In genomic region chr9:95808001-95808400, GRCh38 we compare ENCODE assay signal across 15 cellular contexts.
A peak's percentile ranks its signal among the peaks of the same experiment; 100 is the strongest.
DNase-seq lines count a peak whose midpoint lies in the region; ATAC-seq and TF ChIP-seq lines count a peak whose summit lies in the region.
"Had no signal": no experiment of that assay in that cellular context is flagged by ENCODE, and none has a peak within 500 bp of the region (broad histone marks: within the 10 kb centered on the region; RNA-seq: fewer than 3 reads in every experiment).

No MANE protein-coding gene starts in this region.

- no peak for DNase-seq in left ventricle myocardium superior
- DNase-seq in Right ventricle myocardium inferior (ENCODE audit: missing footprints): no peak
- DNase-seq in SK-MEL-5 (ENCODE audit: low read depth, low spot score): peak; percentile 56
- peak; percentile 53 for DNase-seq in fibroblast of the aortic adventitia (ENCODE audit: low read depth)
- no peak for DNase-seq in MV-4-11 (lab: John Stamatoyannopoulos, UW)
- DNase-seq in SW480 (ENCODE audit: low spot score): no peak
- no peak for DNase-seq in GOT3 (lab: John Stamatoyannopoulos, UW)
- no peak for DNase-seq in stimulated activated CD4-positive, alpha-beta T cell treated with anti-CD3 and anti-CD28 coated beads, Interleukin-4, amount 100 ng/mL, for 4 hours
- DNase-seq: activated CD8-positive, alpha-beta T cell treated with anti-CD3 and anti-CD28 coated beads for 36 hours; activated gamma-delta T cell; central memory CD4-positive, alpha-beta T cell; DMS 273 treated with DMSO at 0.1 percent for 48 hours; NCI-H2081 treated with DMSO at 0.1 percent for 48 hours; stimulated activated CD4-positive, alpha-beta T cell treated with anti-CD3 and anti-CD28 coated beads, Interleukin-12 subunit alpha, Interleukin-12 subunit beta, amount 100 ng/mL, for 4 hours had no signal

- no peak for TF ChIP-seq CTCF in fibroblast of the aortic adventitia (IDR thresholded peaks at IDR 0.05; ENCODE audit: insufficient read depth, low read length)

- no peak overlapping the region for H3K4me3 ChIP-seq in fibroblast of the aortic adventitia (ENCODE audit: low read depth, low read length)

- intact Hi-C loops in left ventricle myocardium superior (cut with micrococcal nuclease) (no loop called here), Right ventricle myocardium inferior (cut with DNase I) (no loop called here)

- in situ Hi-C loops in SK-MEL-5 (cut with HindIII; ENCODE audit: low pct_unique_long_range_greater_than_20kb, low sequenced_read_pairs): no loop called here

- peak; percentile 34 for ATAC-seq in left ventricle myocardium superior
- no peak for ATAC-seq in Right ventricle myocardium inferior
- ATAC-seq: activated CD8-positive, alpha-beta T cell treated with anti-CD3 and anti-CD28 coated beads for 36 hours; Panc1 had no signal

Comparison
In these comparisons a context has a peak if more than half of its experiments do, and no peak if none do; other contexts are left out.
1. DNase-seq: peak in SK-MEL-5 (single experiment) and fibroblast of the aortic adventitia (single experiment); none in left ventricle myocardium superior (single experiment), Right ventricle myocardium inferior (single experiment), MV-4-11 (single experiment), SW480 (single experiment), GOT3 (single experiment) and stimulated activated CD4-positive, alpha-beta T cell treated with anti-CD3 and anti-CD28 coated beads, Interleukin-4, amount 100 ng/mL, for 4 hours (0 of 2).